ENCODE assay signal across 8 cellular contexts in the genomic region with DNA sequence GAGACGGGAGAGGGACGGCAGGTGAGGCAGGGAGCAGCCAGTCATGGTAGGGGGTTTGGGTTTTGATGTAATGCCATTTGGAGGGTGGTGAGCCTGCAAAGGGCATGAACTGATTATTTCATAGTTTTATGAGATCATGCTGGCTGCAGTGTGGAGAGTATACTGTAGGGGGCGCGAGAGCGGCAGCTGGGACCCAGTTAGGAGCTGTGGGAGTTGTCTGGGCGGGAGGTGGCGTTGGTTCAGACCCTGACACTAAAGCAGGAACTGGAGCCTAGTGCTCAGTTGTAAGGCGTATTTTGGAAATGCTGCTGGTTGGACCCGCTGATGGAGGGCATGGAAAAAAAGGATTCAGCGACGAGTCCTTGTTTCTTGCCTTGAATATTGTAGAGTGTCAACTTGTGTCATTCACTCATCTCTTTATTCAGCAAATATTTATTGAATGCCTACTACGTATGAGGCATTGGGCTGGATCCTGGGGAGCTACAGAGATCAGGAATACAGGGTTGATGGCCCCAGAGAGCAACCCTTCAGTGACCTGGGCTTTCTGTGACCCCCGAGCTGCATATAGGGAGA. TPM values are rescaled to one million over a fixed set of nuclear protein-coding genes. Genes with fewer than 3 reads are reported as not detected.
A peak's percentile ranks its signal among the peaks of the same experiment; 100 is the strongest.
DNase-seq lines count a peak whose midpoint lies in the region; ATAC-seq and TF ChIP-seq lines count a peak whose summit lies in the region.

No MANE protein-coding gene starts in this region.

- TF ChIP-seq CTCF in Panc1 (IDR thresholded peaks at IDR 0.05): peak; percentile 87

- in situ Hi-C loops in Panc1 (cut with HindIII; ENCODE audit: low pct_unique_long_range_greater_than_20kb, low sequenced_read_pairs): no loop called here

- BruUV-seq in Panc1 (replicated peaks; lab: Mats Ljungman, UMichigan): no TSS peak

- H4K8ac ChIP-seq in neuronal stem cell (ENCODE audit: low read depth, low read length): no peak overlapping the region

- H3K9me3 ChIP-seq in Panc1 (ENCODE audit: control insufficient read depth, insufficient read depth, low read depth, low read length): no peaks in the 10 kb centered on the region
- no peaks in the 10 kb centered on the region for H3K9me3 ChIP-seq in neuronal stem cell (replicated peaks in 1 of 2; ENCODE audit: control insufficient read depth in 2 of 2, insufficient read depth in 1 of 2, low read depth in 1 of 2, low read length in 2 of 2)

- H2AK5ac ChIP-seq in neuronal stem cell (ENCODE audit: low read depth, low read length): no peak overlapping the region

- intact Hi-C loops in Panc1 (cut with micrococcal nuclease; ENCODE audit: unreplicated experiment): no loop called here

- H3K14ac ChIP-seq in neuronal stem cell (ENCODE audit: low read length): no peak overlapping the region

- no peak overlapping the region for H3K4ac ChIP-seq in neuronal stem cell (ENCODE audit: low read length)

- ATAC-seq in HG03196 (IDR thresholded peaks at IDR 0.05; ENCODE audit: unreplicated experiment) (peak; percentile 84), Panc1 (peak; percentile 75)

- no peak overlapping the region for H2BK5ac ChIP-seq in neuronal stem cell (ENCODE audit: low read length)

- no peak overlapping the region for H3K4me3 ChIP-seq in Panc1 (ENCODE audit: low read depth in 2 of 2, low read length in 2 of 2)
- H3K4me3 ChIP-seq in neuronal stem cell (ENCODE audit: low read length in 2 of 2): no peak overlapping the region

- WGBS in neuronal stem cell (ENCODE audit: extremely low coverage in 2 of 2, insufficient read length in 2 of 2, insufficient replicate concordance in 1 of 2), 2 donors: no CpG with 5 or more reads among the region's 13 CpGs

- DNase-seq in NCI-H524 (lab: John Stamatoyannopoulos, UW) (peak; percentile 20 to 72), NCI-H524 treated with DMSO at 0.1 percent for 48 hours (lab: John Stamatoyannopoulos, UW) (no peak), Panc1 (ENCODE audit: low read depth, low spot score) (no peak), fibroblast of peridontal ligament (ENCODE audit: extremely low read depth) (peak; percentile 54), neuronal stem cell (ENCODE audit: low spot score) (peak; percentile 61), superior temporal gyrus (ENCODE audit: extremely low spot score) (peak; percentile 64)
- peak; percentile 93 for DNase-seq in activated T-cell treated with anti-CD3 and anti-CD28 coated beads, Interleukin-2, amount 50 U/mL, for 48 hours

- CTCF ChIA-PET in Panc1 (lab: Charles Lee): interaction anchor here (0.6 to 2.0 kb wide), 2 partner anchors 72 to 188 kb away, joined by 3 to 5 read pairs; no protein-coding TSS in a partner anchor

- H3K79me1 ChIP-seq in neuronal stem cell (ENCODE audit: low read depth, low read length): no peaks in the 10 kb centered on the region

- H3K18ac ChIP-seq in neuronal stem cell (ENCODE audit: low read length): no peak overlapping the region

- no peak overlapping the region for H2BK15ac ChIP-seq in neuronal stem cell (ENCODE audit: low read length)

- H2BK120ac ChIP-seq in neuronal stem cell (ENCODE audit: low read depth, low read length): no peak overlapping the region

- H3K36me3 ChIP-seq in Panc1 (ENCODE audit: control insufficient read depth, insufficient read depth, low read length) (no peaks in the 10 kb centered on the region), neuronal stem cell (replicated peaks in 1 of 2; ENCODE audit: control insufficient read depth in 2 of 2, insufficient read depth in 2 of 2, low read length in 2 of 2) (no peaks in the 10 kb centered on the region)

- no peak overlapping the region for H4K91ac ChIP-seq in neuronal stem cell (ENCODE audit: low read depth, low read length, poor library complexity)

- no peak overlapping the region for H3K23ac ChIP-seq in neuronal stem cell (ENCODE audit: low read depth, low read length, poor library complexity)

- H3K27ac ChIP-seq in Panc1 (ENCODE audit: low read length) (no peak overlapping the region), neuronal stem cell (replicated peaks; ENCODE audit: low read length) (no peak overlapping the region)

- H3K9ac ChIP-seq in neuronal stem cell (ENCODE audit: low read depth, low read length, poor library complexity): no peak overlapping the region

- H2AFZ ChIP-seq in neuronal stem cell (ENCODE audit: low read length): peak overlapping the region; percentile 2

- H3K27me3 ChIP-seq in Panc1 (ENCODE audit: control insufficient read depth, insufficient read depth, low read length): no peaks in the 10 kb centered on the region
- peaks cover 0 to 5% (median 0%) of the 10 kb centered on the region in 3 experiments for H3K27me3 ChIP-seq in neuronal stem cell (ENCODE audit: control insufficient read depth in 3 of 3, insufficient read depth in 3 of 3, low read depth in 1 of 3, low read length in 3 of 3)

- POLR2A ChIA-PET in Panc1 (lab: Charles Lee): no interaction called here

- H3K4me1 ChIP-seq in Panc1 (ENCODE audit: control insufficient read depth, insufficient read depth, low read length): no peaks in the 10 kb centered on the region
- no peaks in the 10 kb centered on the region for H3K4me1 ChIP-seq in neuronal stem cell (ENCODE audit: control insufficient read depth in 2 of 2, insufficient read depth in 1 of 2, low read depth in 1 of 2, low read length in 2 of 2)

- H3K4me2 ChIP-seq in neuronal stem cell (ENCODE audit: insufficient read depth, low read length, poor library complexity, severe bottlenecking): no peak overlapping the region

- H2BK12ac ChIP-seq in neuronal stem cell (ENCODE audit: low read length): no peak overlapping the region

RNA-seq across cellular contexts. Expression of gene KDM8, which starts 23.7 kb away (rescaled TPM):
- 7.9 TPM for total RNA-seq in Panc1 (2021; ENCODE audit: unreplicated experiment)
- 5.1 TPM for polyA plus RNA-seq in Panc1 (2012; ENCODE audit: insufficient read length)
- 5.1 TPM for polyA plus RNA-seq in neuronal stem cell (2013, experiment 1 of 2)
- polyA plus RNA-seq in neuronal stem cell (2013, experiment 2 of 2): 4.5 TPM

Comparison
In these comparisons a context has a peak if more than half of its experiments do, and no peak if none do; other contexts are left out.
1. DNase-seq: peak in NCI-H524 (2 of 2), activated T-cell treated with anti-CD3 and anti-CD28 coated beads, Interleukin-2, amount 50 U/mL, for 48 hours (2 of 2), fibroblast of peridontal ligament (single experiment), neuronal stem cell (single experiment) and superior temporal gyrus (single experiment); none in NCI-H524 treated with DMSO at 0.1 percent for 48 hours (single experiment) and Panc1 (single experiment).